In the genomic region with DNA sequence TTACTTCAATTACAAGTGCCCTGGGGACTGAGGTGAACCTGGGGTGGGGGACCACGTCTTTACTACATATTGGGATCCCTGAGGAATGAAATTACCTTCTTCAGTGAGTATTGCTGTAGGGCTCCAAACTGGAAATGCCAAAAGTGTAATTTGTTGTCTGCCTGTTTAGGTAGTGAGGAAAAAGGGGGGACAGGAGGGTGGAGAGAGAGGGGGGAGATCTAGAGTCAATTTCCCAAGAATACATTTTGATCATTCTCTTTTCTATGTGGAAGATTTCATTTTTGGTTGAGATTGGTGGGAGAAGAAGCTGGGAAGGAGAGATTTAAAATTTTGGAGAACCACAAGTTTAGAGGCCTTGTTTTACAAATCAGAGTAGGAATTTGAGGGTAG, we compare ENCODE assay signal across 8 cellular contexts.
DNase-seq lines count a peak whose midpoint lies in the region; ATAC-seq, FAIRE-seq and TF ChIP-seq lines count a peak whose summit lies in the region.

No MANE protein-coding gene starts in this region.

- peak overlapping the region; percentile 96 for H3K27ac ChIP-seq in PC-3 (ENCODE audit: low read length)
- H3K27ac ChIP-seq in endothelial cell of umbilical vein (ENCODE audit: insufficient read depth, low read depth, low read length), result peak overlapping the region; percentile 99
- peak overlapping the region; percentile 97 for H3K27ac ChIP-seq in osteoblast (ENCODE audit: low read depth, low read length)

- TF ChIP-seq POLR2A in endothelial cell of umbilical vein (IDR thresholded peaks at IDR 0.05; ENCODE audit: low read depth, low read length), result no peak
- no peak for TF ChIP-seq POLR2A in H54 (IDR thresholded peaks at IDR 0.05; ENCODE audit: low read depth, low read length)

- no peaks in the 10 kb centered on the region for H3K9me2 ChIP-seq in PC-3 (replicated peaks; ENCODE audit: low read length)

- H4K20me1 ChIP-seq in PC-3 (ENCODE audit: low read length) (peaks cover 14% of the 10 kb centered on the region; the same call in 1 of the 2 replicates), endothelial cell of umbilical vein (replicated peaks; ENCODE audit: control insufficient read depth, extremely low read depth, insufficient read depth, low read length) (no peaks in the 10 kb centered on the region), osteoblast (ENCODE audit: insufficient read depth, low read length) (peaks cover 21% of the 10 kb centered on the region)

- H3K9me3 Mint-ChIP-seq in Calu3 (ENCODE audit: low read depth, unreplicated experiment), result no peaks in the 10 kb centered on the region

- H3K9ac ChIP-seq in PC-3 (ENCODE audit: low read length), result peak overlapping the region; percentile 93
- peak overlapping the region; percentile 99 for H3K9ac ChIP-seq in endothelial cell of umbilical vein (replicated peaks; ENCODE audit: extremely low read depth, insufficient read depth, low read length)

- no peaks in the 10 kb centered on the region for H3K36me3 ChIP-seq in PC-3 (ENCODE audit: low read depth, low read length)
- H3K36me3 ChIP-seq in endothelial cell of umbilical vein (ENCODE audit: control insufficient read depth in 2 of 2, extremely low read depth in 1 of 2, insufficient read depth in 2 of 2, low read length in 2 of 2), result no peaks in the 10 kb centered on the region
- H3K36me3 ChIP-seq in osteoblast (ENCODE audit: insufficient read depth, low read length), result no peaks in the 10 kb centered on the region

- H3K36me3 Mint-ChIP-seq in Calu3 (ENCODE audit: insufficient read depth, unreplicated experiment), result peaks cover 65% of the 10 kb centered on the region

- peaks cover 44% of the 10 kb centered on the region for H3K4me1 Mint-ChIP-seq in Calu3 (ENCODE audit: low read depth, unreplicated experiment)

- BruUV-seq in Calu3 (replicated peaks; lab: Mats Ljungman, UMichigan) (TSS peak; percentile 20), PC-3 (replicated peaks; lab: Mats Ljungman, UMichigan) (TSS peak; percentile 9), endothelial cell of umbilical vein (replicated peaks; lab: Mats Ljungman, UMichigan) (no TSS peak)

- DNase-seq in Calu3, result no peak
- DNase-seq in PC-3, result no peak
- no peak for DNase-seq in endothelial cell of umbilical vein (ENCODE audit: low read depth, low spot score)
- DNase-seq in osteoblast (ENCODE audit: insufficient read length, low spot score, missing footprints), result no peak
- DNase-seq in H54 (ENCODE audit: insufficient read length, low spot score), result no peak
- no peak for DNase-seq in activated CD4-positive, alpha-beta T cell treated with anti-CD3 and anti-CD28 coated beads for 4 hours

- no peaks in the 10 kb centered on the region for H3K9me3 ChIP-seq in PC-3 (ENCODE audit: low read length)
- no peaks in the 10 kb centered on the region for H3K9me3 ChIP-seq in endothelial cell of umbilical vein (replicated peaks; ENCODE audit: control insufficient read depth, insufficient read depth, low read length)
- H3K9me3 ChIP-seq in osteoblast (ENCODE audit: low read depth, low read length), result no peaks in the 10 kb centered on the region

- H3K27ac Mint-ChIP-seq in Calu3 (ENCODE audit: unreplicated experiment), result peak overlapping the region; percentile 58

- intact Hi-C loops in Calu3 (cut with micrococcal nuclease; ENCODE audit: unreplicated experiment), result loop anchor here (2.0 to 5.0 kb wide), 3 partner anchors 16 to 75 kb away; no protein-coding TSS in a partner anchor
- intact Hi-C loops in PC-3 (cut with micrococcal nuclease), result no loop called here
- intact Hi-C loops in endothelial cell of umbilical vein (cut with micrococcal nuclease), result loop anchor here (5.0 kb wide), 1 partner anchor 85 kb away; no protein-coding TSS in a partner anchor

- peak overlapping the region; percentile 81 for H2AFZ ChIP-seq in PC-3 (ENCODE audit: low read length)
- no peak overlapping the region for H2AFZ ChIP-seq in endothelial cell of umbilical vein (ENCODE audit: low read depth, low read length)
- no peak overlapping the region for H2AFZ ChIP-seq in osteoblast (ENCODE audit: low read length)

- H3K4me1 ChIP-seq in PC-3 (ENCODE audit: insufficient read depth, low read length) (peaks cover 36% of the 10 kb centered on the region), endothelial cell of umbilical vein (ENCODE audit: control insufficient read depth, extremely low read depth, insufficient read depth, low read length) (peaks cover 41% of the 10 kb centered on the region), osteoblast (ENCODE audit: insufficient read depth, low read length) (peaks cover 50% of the 10 kb centered on the region)

- no peaks in the 10 kb centered on the region for H3K27me3 Mint-ChIP-seq in Calu3 (ENCODE audit: unreplicated experiment)

- H3K4me3 ChIP-seq in PC-3 (ENCODE audit: low read length) (peak overlapping the region; percentile 78), endothelial cell of umbilical vein (replicated peaks in 1 of 3; ENCODE audit: insufficient read depth in 1 of 3, low read depth in 1 of 3, low read length in 3 of 3) (peak overlapping the region in 2 of 3 experiments; percentile 50 to 99), osteoblast (ENCODE audit: insufficient read depth, low read length) (peak overlapping the region; percentile 74)

- no peaks in the 10 kb centered on the region for H3F3A ChIP-seq in PC-3 (ENCODE audit: low read length, unreplicated experiment)

- no peaks in the 10 kb centered on the region for H3K27me3 ChIP-seq in PC-3 (ENCODE audit: low read length)
- no peaks in the 10 kb centered on the region for H3K27me3 ChIP-seq in endothelial cell of umbilical vein (ENCODE audit: control insufficient read depth in 2 of 2, insufficient read depth in 2 of 2, low read length in 2 of 2)
- H3K27me3 ChIP-seq in osteoblast (ENCODE audit: insufficient read depth, low read length), result no peaks in the 10 kb centered on the region

- H3K79me2 ChIP-seq in PC-3 (ENCODE audit: low read length), result peaks cover 55% of the 10 kb centered on the region
- peaks cover 38% of the 10 kb centered on the region for H3K79me2 ChIP-seq in endothelial cell of umbilical vein (ENCODE audit: control insufficient read depth, insufficient read depth, low read length)
- peaks cover 63% of the 10 kb centered on the region for H3K79me2 ChIP-seq in osteoblast (ENCODE audit: insufficient read depth, low read length)

- TF ChIP-seq CTCF in Calu3 (IDR thresholded peaks at IDR 0.05; ENCODE audit: unreplicated experiment) (no peak), PC-3 (conservative IDR thresholded peaks at IDR 0.05; ENCODE audit: low read depth, low read length) (no peak), endothelial cell of umbilical vein (IDR thresholded peaks at IDR 0.05; ENCODE audit: extremely low read depth in 1 of 2, insufficient read depth in 1 of 2, low read depth in 1 of 2, low read length in 2 of 2) (no peak), osteoblast (IDR thresholded peaks at IDR 0.05; ENCODE audit: extremely low read depth, low read depth, low read length) (no peak)

- H3K4me2 ChIP-seq in PC-3 (ENCODE audit: low read length) (peak overlapping the region; percentile 90), endothelial cell of umbilical vein (ENCODE audit: insufficient read depth, low read length) (peak overlapping the region; percentile 98), osteoblast (ENCODE audit: insufficient read depth, low read length) (peak overlapping the region; percentile 95)

- H3K9me1 ChIP-seq in endothelial cell of umbilical vein (replicated peaks; ENCODE audit: control insufficient read depth, extremely low read depth, insufficient read depth, low read length), result no peaks in the 10 kb centered on the region

- POLR2A ChIA-PET in PC-3 (lab: Charles Lee; ENCODE audit: unreplicated experiment) (no interaction called here), endothelial cell of umbilical vein (lab: Charles Lee) (interaction anchor here (5.4 kb wide), 1 partner anchor 16 kb away, joined by 52 read pairs; no protein-coding TSS in a partner anchor)

- ATAC-seq in PC-3 (no peak), HG03469 (IDR thresholded peaks at IDR 0.05; ENCODE audit: unreplicated experiment) (no peak), HG02798 (IDR thresholded peaks at IDR 0.05; ENCODE audit: poor library complexity, unreplicated experiment) (no peak)

- CTCF ChIA-PET in Calu3 (lab: Charles Lee) (interaction anchor here (0.6 to 3.4 kb wide), 5 partner anchors 12 to 34 kb away, joined by 3 to 15 read pairs (median 3); no protein-coding TSS in a partner anchor), PC-3 (lab: Charles Lee) (no interaction called here), endothelial cell of umbilical vein (lab: Charles Lee) (interaction anchor here (0.8 to 4.2 kb wide), 5 partner anchors 26 to 108 kb away, joined by 3 to 30 read pairs (median 18); no protein-coding TSS in a partner anchor)

- dilution Hi-C loops in endothelial cell of umbilical vein (cut with MboI; ENCODE audit: extremely low pct_ligation_motif_present, low sequenced_read_pairs), result no loop called here

- H3K4me3 Mint-ChIP-seq in Calu3 (ENCODE audit: low read depth, unreplicated experiment), result peak overlapping the region; percentile 84

- no peak for FAIRE-seq in endothelial cell of umbilical vein (lab: Jason Lieb, UNC)
- no peak for FAIRE-seq in H54 (lab: Jason Lieb, UNC)

TF ChIP-seq in endothelial cell of umbilical vein, 7 proteins besides CTCF, POLR2A, EP300 and RAD21:
- TF ChIP-seq POLR2AphosphoS5 (IDR thresholded peaks at IDR 0.05; ENCODE audit: insufficient read depth, low read depth, low read length) (no peak), MYC (IDR thresholded peaks at IDR 0.05; ENCODE audit: low read depth, low read length) (no peak), FOS (IDR thresholded peaks at IDR 0.05; ENCODE audit: borderline replicate concordance, insufficient read depth, low read length) (no peak)
- TF ChIP-seq, protein P1, sequence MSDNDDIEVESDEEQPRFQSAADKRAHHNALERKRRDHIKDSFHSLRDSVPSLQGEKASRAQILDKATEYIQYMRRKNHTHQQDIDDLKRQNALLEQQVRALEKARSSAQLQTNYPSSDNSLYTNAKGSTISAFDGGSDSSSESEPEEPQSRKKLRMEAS (IDR thresholded peaks at IDR 0.05; ENCODE audit: insufficient read depth, insufficient read length), result no peak
